ENCODE assay signal across 28 cellular contexts in the genomic region with DNA sequence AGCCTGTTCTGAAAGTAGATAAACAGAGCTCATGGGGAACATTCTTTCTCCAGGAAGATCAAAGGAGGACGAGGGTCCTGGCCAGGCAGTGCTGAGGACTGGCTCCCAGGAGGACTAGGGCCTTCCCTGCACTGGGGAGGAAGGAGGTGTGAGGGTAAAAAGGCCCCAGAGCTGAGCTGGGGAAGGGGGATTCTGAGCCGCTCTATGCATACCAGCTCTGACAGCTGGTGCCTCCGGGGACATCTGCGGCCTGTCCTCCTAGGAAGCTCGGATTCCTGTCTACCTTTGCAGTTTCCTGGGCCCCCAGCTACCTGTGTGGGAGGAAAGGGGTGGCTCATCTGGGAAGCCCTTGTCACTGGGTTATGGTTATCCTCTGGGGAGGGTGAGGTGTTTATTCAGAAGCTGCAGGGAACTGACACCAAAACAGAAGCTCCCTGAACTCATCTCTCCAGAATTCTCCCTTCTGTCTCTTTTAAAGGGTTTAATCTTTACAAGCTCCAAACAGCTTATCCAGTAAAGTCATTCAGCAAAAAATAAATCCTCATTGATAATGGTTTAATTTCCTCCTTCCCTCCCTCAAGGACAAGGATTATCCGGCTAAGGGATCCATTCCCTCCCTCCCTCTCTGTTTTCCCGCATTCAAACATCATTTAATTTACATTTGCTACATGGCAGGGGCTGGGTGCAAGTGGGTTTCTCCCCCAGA. TPM values are rescaled to one million over a fixed set of nuclear protein-coding genes. Genes with fewer than 3 reads are reported as not detected.
A peak's percentile ranks its signal among the peaks of the same experiment; 100 is the strongest.
DNase-seq lines count a peak whose midpoint lies in the region; ATAC-seq and TF ChIP-seq lines count a peak whose summit lies in the region.
"Had no signal": no experiment of that assay in that cellular context is flagged by ENCODE, and none has a peak within 500 bp of the region (broad histone marks: within the 10 kb centered on the region; RNA-seq: fewer than 3 reads in every experiment).

No MANE protein-coding gene starts in this region.

- H3K27me3 Mint-ChIP-seq in Calu3 (ENCODE audit: unreplicated experiment) (no peaks in the 10 kb centered on the region), endothelial cell (ENCODE audit: unreplicated experiment) (peaks cover 23% of the 10 kb centered on the region)
- H3K27me3 Mint-ChIP-seq in stimulated activated memory B cell treated with anti-CD40 and anti-IgM and Interleukin-4, amounts not matched to agents 10 μg/mL and 1 μg/mL and 100 μg/mL, for 72 hours, result no peaks in the 10 kb centered on the region

- no peak overlapping the region for H3K9ac ChIP-seq in smooth muscle cell (ENCODE audit: low read depth)

- peaks cover 38% of the 10 kb centered on the region for H3K4me1 Mint-ChIP-seq in Calu3 (ENCODE audit: low read depth, unreplicated experiment)
- H3K4me1 Mint-ChIP-seq in stimulated activated memory B cell treated with anti-CD40 and anti-IgM and Interleukin-4, amounts not matched to agents 10 μg/mL and 1 μg/mL and 100 μg/mL, for 72 hours, result no peaks in the 10 kb centered on the region
- peaks cover 7% of the 10 kb centered on the region for H3K4me1 Mint-ChIP-seq in endothelial cell (ENCODE audit: unreplicated experiment)
- H3K4me1 Mint-ChIP-seq: activated naive CD8-positive, alpha-beta T cell treated with anti-CD3 and anti-CD28 coated beads, Interleukin-2, amount 50 U/mL, for 24 hours; CD8-positive, alpha-beta memory T cell had no signal

- intact Hi-C loops in Calu3 (cut with micrococcal nuclease; ENCODE audit: unreplicated experiment), result no loop called here

- H3K4me2 ChIP-seq in smooth muscle cell, result peak overlapping the region; percentile 58
- H3K4me2 ChIP-seq: A549 had no signal

- 33% methylated on average over 7 of the region's 7 CpGs for WGBS in smooth muscle cell (ENCODE audit: low lambda C conversion rate)

- no peaks in the 10 kb centered on the region for H3F3A ChIP-seq in smooth muscle cell (ENCODE audit: low read depth)

- H3K4me3 ChIP-seq in smooth muscle cell, result no peak overlapping the region
- H3K4me3 ChIP-seq: A549, lower lobe of right lung, Peyer's patch, right lobe of liver, testis, vagina had no signal

- H3K27ac ChIP-seq in smooth muscle cell (ENCODE audit: low read depth), result peak overlapping the region; percentile 51
- H3K27ac ChIP-seq: A549, lower lobe of right lung, Peyer's patch, right lobe of liver, testis, vagina had no signal

- no TSS peak for BruUV-seq in Calu3 (replicated peaks; lab: Mats Ljungman, UMichigan)

- H3K27ac Mint-ChIP-seq in Calu3 (ENCODE audit: unreplicated experiment) (peak overlapping the region; percentile 46), endothelial cell (ENCODE audit: unreplicated experiment) (no peak overlapping the region)
- no peak overlapping the region for H3K27ac Mint-ChIP-seq in stimulated activated memory B cell treated with anti-CD40 and anti-IgM and Interleukin-4, amounts not matched to agents 10 μg/mL and 1 μg/mL and 100 μg/mL, for 72 hours
- H3K27ac Mint-ChIP-seq: activated naive CD8-positive, alpha-beta T cell treated with anti-CD3 and anti-CD28 coated beads, Interleukin-2, amount 50 U/mL, for 24 hours; stimulated activated effector memory CD8-positive, alpha-beta T cell treated with anti-CD3 and anti-CD28 coated beads, Interleukin-12 subunit alpha, Interleukin-12 subunit beta, amount 100 ng/mL, for 72 hours had no signal

- no peak overlapping the region for H3K4me3 Mint-ChIP-seq in Calu3 (ENCODE audit: low read depth, unreplicated experiment)
- H3K4me3 Mint-ChIP-seq in stimulated activated memory B cell treated with anti-CD40 and anti-IgM and Interleukin-4, amounts not matched to agents 10 μg/mL and 1 μg/mL and 100 μg/mL, for 72 hours, result no peak overlapping the region
- H3K4me3 Mint-ChIP-seq in endothelial cell (ENCODE audit: unreplicated experiment), result no peak overlapping the region
- H3K4me3 Mint-ChIP-seq: activated naive CD8-positive, alpha-beta T cell treated with anti-CD3 and anti-CD28 coated beads, Interleukin-2, amount 50 U/mL, for 24 hours; CD8-positive, alpha-beta memory T cell; stimulated activated effector memory CD8-positive, alpha-beta T cell treated with anti-CD3 and anti-CD28 coated beads, Interleukin-12 subunit alpha, Interleukin-12 subunit beta, amount 100 ng/mL, for 72 hours had no signal

- peaks cover 5% of the 10 kb centered on the region for H3K4me1 ChIP-seq in smooth muscle cell (ENCODE audit: low read depth)
- H3K4me1 ChIP-seq: A549, lower lobe of right lung, Peyer's patch, right lobe of liver, testis had no signal

- H3K27me3 ChIP-seq in smooth muscle cell (ENCODE audit: low read depth), result no peaks in the 10 kb centered on the region
- H3K27me3 ChIP-seq: Peyer's patch, right lobe of liver, testis, vagina had no signal

- TF ChIP-seq CTCF in Calu3 (IDR thresholded peaks at IDR 0.05; ENCODE audit: unreplicated experiment) (no peak), smooth muscle cell (IDR thresholded peaks at IDR 0.05; ENCODE audit: borderline replicate concordance, insufficient read depth, poor library complexity, severe bottlenecking) (no peak), endothelial cell (IDR thresholded peaks at IDR 0.05; ENCODE audit: unreplicated experiment) (no peak)

- H3K9me3 Mint-ChIP-seq in Calu3 (ENCODE audit: low read depth, unreplicated experiment), result no peaks in the 10 kb centered on the region
- H3K9me3 Mint-ChIP-seq in stimulated activated memory B cell treated with anti-CD40 and anti-IgM and Interleukin-4, amounts not matched to agents 10 μg/mL and 1 μg/mL and 100 μg/mL, for 72 hours, result no peaks in the 10 kb centered on the region
- no peaks in the 10 kb centered on the region for H3K9me3 Mint-ChIP-seq in endothelial cell (ENCODE audit: unreplicated experiment)
- H3K9me3 Mint-ChIP-seq: activated naive CD8-positive, alpha-beta T cell treated with anti-CD3 and anti-CD28 coated beads, Interleukin-2, amount 50 U/mL, for 24 hours; stimulated activated effector memory CD8-positive, alpha-beta T cell treated with anti-CD3 and anti-CD28 coated beads, Interleukin-12 subunit alpha, Interleukin-12 subunit beta, amount 100 ng/mL, for 72 hours had no signal

- H3K36me3 ChIP-seq in smooth muscle cell (ENCODE audit: low read depth), result no peaks in the 10 kb centered on the region
- H3K36me3 ChIP-seq: lower lobe of right lung, Peyer's patch, right lobe of liver, vagina had no signal

- ATAC-seq in HG02973 (IDR thresholded peaks at IDR 0.05; ENCODE audit: unreplicated experiment), result no peak
- no peak for ATAC-seq in stimulated activated memory B cell treated with anti-CD40 and anti-IgM and Interleukin-4, amounts not matched to agents 10 μg/mL and 1 μg/mL and 100 μg/mL, for 72 hours
- no peak for ATAC-seq in HG03095 (IDR thresholded peaks at IDR 0.05; ENCODE audit: unreplicated experiment)
- ATAC-seq: activated naive CD8-positive, alpha-beta T cell treated with anti-CD3 and anti-CD28 coated beads, Interleukin-2, amount 50 U/mL, for 24 hours; lower lobe of right lung; right lobe of liver; stimulated activated effector memory CD8-positive, alpha-beta T cell treated with anti-CD3 and anti-CD28 coated beads, Interleukin-12 subunit alpha, Interleukin-12 subunit beta, amount 100 ng/mL, for 72 hours had no signal

- no peak for DNase-seq in Calu3
- peak; percentile 86 for DNase-seq in NCI-H82 treated with DMSO at 0.1 percent for 48 hours (lab: John Stamatoyannopoulos, UW; ENCODE audit: unreplicated experiment)
- peak; percentile 44 for DNase-seq in iPS-NIHi7 (ENCODE audit: extremely low spot score)
- no peak for DNase-seq in smooth muscle cell (lab: John Stamatoyannopoulos, UW; ENCODE audit: unreplicated experiment)
- no peak for DNase-seq in endothelial cell (ENCODE audit: low spot score)
- DNase-seq: activated CD4-positive, alpha-beta T cell treated with anti-CD3 and anti-CD28 coated beads for 4 hours; activated gamma-delta T cell treated with Interleukin-2 at 50 U/mL for 16 hours; activated naive CD8-positive, alpha-beta T cell treated with anti-CD3 and anti-CD28 coated beads, Interleukin-2, amount 50 U/mL, for 24 hours; AML-193; CD8-positive, alpha-beta memory T cell; erythroblast; HCEC 1CT; head of caudate nucleus; kidney glomerular epithelial cell; lower lobe of right lung; NCI-H1694 treated with DMSO at 0.1 percent for 48 hours; NCI-H526; Peyer's patch; SIG-M5; stimulated activated CD4-positive, alpha-beta T cell treated with anti-CD3 and anti-CD28 coated beads, Interleukin-4, amount 100 ng/mL, for 24 hours; testis had no signal

- H3K79me2 ChIP-seq in smooth muscle cell (ENCODE audit: low read depth), result no peaks in the 10 kb centered on the region

- no peak overlapping the region for H2AFZ ChIP-seq in smooth muscle cell (ENCODE audit: low read depth)

- no peaks in the 10 kb centered on the region for H4K20me1 ChIP-seq in smooth muscle cell (ENCODE audit: low read depth)

- peaks cover 9% of the 10 kb centered on the region for H3K36me3 Mint-ChIP-seq in Calu3 (ENCODE audit: insufficient read depth, unreplicated experiment)
- H3K36me3 Mint-ChIP-seq in stimulated activated memory B cell treated with anti-CD40 and anti-IgM and Interleukin-4, amounts not matched to agents 10 μg/mL and 1 μg/mL and 100 μg/mL, for 72 hours, result no peaks in the 10 kb centered on the region
- peaks cover 4% of the 10 kb centered on the region for H3K36me3 Mint-ChIP-seq in endothelial cell (ENCODE audit: low read depth, unreplicated experiment)
- H3K36me3 Mint-ChIP-seq: CD8-positive, alpha-beta memory T cell had no signal

- CTCF ChIA-PET in Calu3 (lab: Charles Lee), result interaction anchor here (1.1 kb wide), 1 partner anchor 8 kb away, joined by 3 read pairs; no protein-coding TSS in a partner anchor

- H3K9me3 ChIP-seq in smooth muscle cell (replicated peaks; ENCODE audit: low read depth), result no peaks in the 10 kb centered on the region
- H3K9me3 ChIP-seq: lower lobe of right lung, Peyer's patch, right lobe of liver, testis, vagina had no signal

RNA-seq across cellular contexts. Expression of gene NENF, which starts 31.0 kb away (rescaled TPM):
- total RNA-seq in Calu3 (2022) (45.1 and 45.3 TPM in 2 replicates), smooth muscle cell (53.8 and 53.9 TPM in 2 replicates), endothelial cell (ENCODE audit: unreplicated experiment) (25.6 TPM)
- polyA plus RNA-seq in smooth muscle cell, result 90.7 and 103 TPM in 2 replicates

RNA-seq across cellular contexts. Expression of gene PACC1, which starts 49.0 kb away (rescaled TPM):
- 14.0 and 17.8 TPM in 2 replicates for total RNA-seq in Calu3 (2022)
- total RNA-seq in smooth muscle cell, result 8.8 and 9.7 TPM in 2 replicates
- 8.5 and 10.7 TPM in 2 replicates for polyA plus RNA-seq in smooth muscle cell
- total RNA-seq in endothelial cell (ENCODE audit: unreplicated experiment), result 15.3 TPM

Comparison
In these comparisons a context has a peak if more than half of its experiments do, and no peak if none do; other contexts are left out.
1. DNase-seq: peak in NCI-H82 treated with DMSO at 0.1 percent for 48 hours (single experiment) and iPS-NIHi7 (single experiment); none in Calu3 (single experiment), smooth muscle cell (single experiment) and endothelial cell (single experiment).